ENCODE assay signal across 9 cellular contexts in the genomic region with DNA sequence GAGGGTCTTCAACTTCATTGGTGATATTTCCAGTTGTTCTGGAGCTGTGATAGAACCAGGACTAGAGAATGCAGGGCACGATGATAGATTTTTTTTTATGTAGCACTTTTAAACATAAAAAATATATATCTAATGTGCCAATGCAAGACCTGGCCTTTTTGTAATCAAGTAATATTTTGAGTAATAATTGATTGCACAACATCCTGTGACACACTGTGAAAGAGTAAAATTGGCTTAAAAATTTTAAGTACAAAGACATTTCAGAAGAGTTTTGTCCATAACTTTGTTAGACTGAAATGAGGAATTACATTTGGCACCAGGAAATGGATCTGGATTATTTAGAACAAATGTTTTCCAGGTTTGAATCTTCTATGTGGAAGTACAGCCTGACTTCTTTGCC. TPM values are rescaled to one million over a fixed set of nuclear protein-coding genes. Genes with fewer than 3 reads are reported as not detected.
DNase-seq lines count a peak whose midpoint lies in the region; ATAC-seq and TF ChIP-seq lines count a peak whose summit lies in the region.
"Had no signal": no experiment of that assay in that cellular context is flagged by ENCODE, and none has a peak within 500 bp of the region (broad histone marks: within the 10 kb centered on the region; RNA-seq: fewer than 3 reads in every experiment).

No MANE protein-coding gene starts in this region.

- no peaks in the 10 kb centered on the region for H3K9me3 ChIP-seq in CD8-positive, alpha-beta T cell (ENCODE audit: low read length)
- H3K9me3 ChIP-seq in T-helper 17 cell (ENCODE audit: control insufficient read depth, low read length, poor library complexity, severe bottlenecking) (no peaks in the 10 kb centered on the region), gastrocnemius medialis (no peaks in the 10 kb centered on the region)

- H3K27me3 ChIP-seq in CD8-positive, alpha-beta T cell (ENCODE audit: insufficient read depth, low read length), result no peaks in the 10 kb centered on the region
- H3K27me3 ChIP-seq in gastrocnemius medialis, result no peaks in the 10 kb centered on the region

- peak overlapping the region; percentile 39 for H3K27ac ChIP-seq in CD8-positive, alpha-beta T cell (ENCODE audit: low read depth, low read length)
- H3K27ac ChIP-seq in gastrocnemius medialis, result peak overlapping the region; percentile 55 to 70 (median 60)

- in situ Hi-C loops in gastrocnemius medialis (cut with MboI; ENCODE audit: low sequenced_read_pairs in 4 of 4), result no loop called here

- H3K4me3 Mint-ChIP-seq in CD8-positive, alpha-beta T cell, result peak overlapping the region; percentile 83
- peak overlapping the region; percentile 88 for H3K4me3 Mint-ChIP-seq in T-helper 17 cell

- H3K27ac Mint-ChIP-seq in CD8-positive, alpha-beta T cell, result peak overlapping the region; percentile 99
- H3K27ac Mint-ChIP-seq in T-helper 17 cell, result peak overlapping the region; percentile 100

- peaks cover 96% of the 10 kb centered on the region for H3K4me1 ChIP-seq in CD8-positive, alpha-beta T cell (ENCODE audit: insufficient read depth, low read length)
- H3K4me1 ChIP-seq in gastrocnemius medialis, result peaks cover 19 to 43% of the 10 kb centered on the region in 2 donors

- H3K4me3 ChIP-seq in CD8-positive, alpha-beta T cell (ENCODE audit: low read depth, low read length), result peak overlapping the region; percentile 27
- no peak overlapping the region for H3K4me3 ChIP-seq in gastrocnemius medialis

- no peak for TF ChIP-seq POLR2A in gastrocnemius medialis (IDR thresholded peaks at IDR 0.05)

- CTCF ChIA-PET in CD8-positive, alpha-beta T cell (lab: Charles Lee), result interaction anchor here (1.3 to 1.7 kb wide), 5 partner anchors 11 to 55 kb away, joined by 3 to 5 read pairs (median 4); a partner anchor contains a TSS

- DNase-seq in CD8-positive, alpha-beta T cell, result no peak
- DNase-seq in T-helper 17 cell (no peak), fibroblast of gingiva (ENCODE audit: low read depth) (peak; percentile 18), gastrocnemius medialis (no peak), medulla oblongata (ENCODE audit: extremely low spot score) (no peak), activated gamma-delta T cell (lab: John Stamatoyannopoulos, UW) (no peak), NCI-H510A (lab: John Stamatoyannopoulos, UW) (no peak)
- DNase-seq: amygdala had no signal

- intact Hi-C loops in CD8-positive, alpha-beta T cell (cut with DNase I, micrococcal nuclease), result loop anchor here in 1 of 2 experiments (1.0 to 5.0 kb wide), 3 partner anchors 8 to 354 kb away; a partner anchor contains a TSS
- intact Hi-C loops in gastrocnemius medialis (cut with DNase I; ENCODE audit: low total_unique reads), result no loop called here

- peaks cover 95% of the 10 kb centered on the region for H3K4me1 Mint-ChIP-seq in CD8-positive, alpha-beta T cell (ENCODE audit: low read depth)
- peaks cover 79% of the 10 kb centered on the region for H3K4me1 Mint-ChIP-seq in T-helper 17 cell

- TF ChIP-seq CTCF in CD8-positive, alpha-beta T cell (IDR thresholded peaks at IDR 0.05), result peak; percentile 3
- no peak for TF ChIP-seq CTCF in gastrocnemius medialis (IDR thresholded peaks at IDR 0.05 in 4 of 5, conservative IDR thresholded peaks at IDR 0.05 in 1 of 5)

- ATAC-seq in CD8-positive, alpha-beta T cell, result no peak
- no peak for ATAC-seq in T-helper 17 cell
- peak in 1 of 2 donors; percentile 23 for ATAC-seq in gastrocnemius medialis
- ATAC-seq: Panc1 had no signal

- no peaks in the 10 kb centered on the region for H3K9me3 Mint-ChIP-seq in CD8-positive, alpha-beta T cell

- H3K36me3 ChIP-seq in CD8-positive, alpha-beta T cell (ENCODE audit: insufficient read depth, low read length), result no peaks in the 10 kb centered on the region
- H3K36me3 ChIP-seq in gastrocnemius medialis, result no peaks in the 10 kb centered on the region

- H3K36me3 Mint-ChIP-seq in CD8-positive, alpha-beta T cell, result peaks cover 33% of the 10 kb centered on the region
- peaks cover 7% of the 10 kb centered on the region for H3K36me3 Mint-ChIP-seq in T-helper 17 cell (ENCODE audit: low read depth)

- H3K27me3 Mint-ChIP-seq in CD8-positive, alpha-beta T cell (ENCODE audit: low read depth), result no peaks in the 10 kb centered on the region
- no peaks in the 10 kb centered on the region for H3K27me3 Mint-ChIP-seq in T-helper 17 cell

- POLR2A ChIA-PET in CD8-positive, alpha-beta T cell (lab: Charles Lee), result interaction anchor here (0.9 to 5.3 kb wide), 7 partner anchors 9 to 98 kb away, joined by 3 to 38 read pairs (median 5); a partner anchor contains a TSS

RNA-seq across cellular contexts. Expression of a gene that starts 22.1 kb away (rescaled TPM):
- total RNA-seq in CD8-positive, alpha-beta T cell, result 100 to 1,000 TPM; 429 to 433 TPM
- 100 to 1,000 TPM; 328 to 342 TPM for total RNA-seq in T-helper 17 cell
- 10 to 100 TPM; 11.3 to 32.4 (median 16.6) TPM for total RNA-seq in gastrocnemius medialis

Comparison
In these comparisons a context has a peak if more than half of its experiments do, and no peak if none do; other contexts are left out.
1. RNA of a gene that starts 22.1 kb away (total RNA-seq): 429 to 433 TPM in CD8-positive, alpha-beta T cell and 328 to 342 TPM in T-helper 17 cell; 11.3 to 32.4 TPM in gastrocnemius medialis; every median in the first group is over 4 times any median in the second.